ENCODE assay signal across 9 cellular contexts in genomic region chr1:42913426-42914091, GRCh38. TPM values are rescaled to one million over a fixed set of nuclear protein-coding genes. Genes with fewer than 3 reads are reported as not detected.
DNase-seq lines count a peak whose midpoint lies in the region; ATAC-seq, FAIRE-seq and TF ChIP-seq lines count a peak whose summit lies in the region.
"Had no signal": no experiment of that assay in that cellular context is flagged by ENCODE, and none has a peak within 500 bp of the region (broad histone marks: within the 10 kb centered on the region; RNA-seq: fewer than 3 reads in every experiment).

No MANE protein-coding gene starts in this region.

- DNase-seq in ELF-1 (ENCODE audit: low read depth, low spot score) (peak; percentile 84), Karpas-422 (peak; percentile 87), PC-9 (peak; percentile 61 to 62), astrocyte (ENCODE audit: low read depth) (peak; percentile 57), hepatic stellate cell (ENCODE audit: low spot score) (peak; percentile 57), sciatic nerve (ENCODE audit: low spot score) (no peak)

- H3K4me3 ChIP-seq in Karpas-422 (ENCODE audit: low read length): no peak overlapping the region
- no peak overlapping the region for H3K4me3 ChIP-seq in PC-9
- no peak overlapping the region for H3K4me3 ChIP-seq in astrocyte (ENCODE audit: insufficient read depth, low read depth, low read length)

- peaks cover 19% of the 10 kb centered on the region for H3K9me3 Mint-ChIP-seq in astrocyte (ENCODE audit: unreplicated experiment)

- H3K9me2 ChIP-seq in Karpas-422 (replicated peaks; ENCODE audit: insufficient read depth, low read length) (no peaks in the 10 kb centered on the region), PC-9 (ENCODE audit: insufficient read depth) (no peaks in the 10 kb centered on the region)

- H3K4me2 ChIP-seq in Karpas-422 (ENCODE audit: low read depth, low read length, poor library complexity, severe bottlenecking): no peak overlapping the region
- no peak overlapping the region for H3K4me2 ChIP-seq in PC-9
- H3K4me2 ChIP-seq in astrocyte (ENCODE audit: low read length): no peak overlapping the region

- FAIRE-seq in astrocyte (lab: Jason Lieb, UNC): no peak

- ATAC-seq in sciatic nerve (peak; percentile 72), GM21825 (IDR thresholded peaks at IDR 0.05; ENCODE audit: unreplicated experiment) (no peak), HG03378 (IDR thresholded peaks at IDR 0.05; ENCODE audit: unreplicated experiment) (no peak)

- no peak overlapping the region for H3K4me3 Mint-ChIP-seq in astrocyte (ENCODE audit: unreplicated experiment)
- H3K4me3 Mint-ChIP-seq: activated naive CD8-positive, alpha-beta T cell had no signal

- no peaks in the 10 kb centered on the region for H4K20me1 ChIP-seq in Karpas-422 (ENCODE audit: insufficient read depth, low read depth, low read length)
- H4K20me1 ChIP-seq in PC-9 (ENCODE audit: insufficient read depth): no peaks in the 10 kb centered on the region
- H4K20me1 ChIP-seq in astrocyte (ENCODE audit: insufficient read depth, low read length): no peaks in the 10 kb centered on the region

- peaks cover 2% of the 10 kb centered on the region for H3K36me3 Mint-ChIP-seq in astrocyte (ENCODE audit: low read depth, unreplicated experiment)
- H3K36me3 Mint-ChIP-seq: activated naive CD8-positive, alpha-beta T cell had no signal

- CTCF ChIA-PET in PC-9 (lab: Charles Lee): interaction anchor here (0.6 to 4.7 kb wide), 9 partner anchors 10 to 601 kb away, joined by 3 to 95 read pairs (median 4); partner anchors contain the start of gene ZNF691

- peak overlapping the region; percentile 53 for H3K27ac Mint-ChIP-seq in astrocyte (ENCODE audit: unreplicated experiment)
- H3K27ac Mint-ChIP-seq: activated naive CD8-positive, alpha-beta T cell had no signal

- H3K9ac ChIP-seq in Karpas-422 (ENCODE audit: low read length) (no peak overlapping the region), astrocyte (ENCODE audit: low read length) (no peak overlapping the region)

- TF ChIP-seq CTCF in PC-9 (conservative IDR thresholded peaks at IDR 0.05) (peak; percentile 92), astrocyte (IDR thresholded peaks at IDR 0.05; ENCODE audit: insufficient read depth, low read depth, low read length) (peak; percentile 78)

- H3K36me3 ChIP-seq in Karpas-422 (ENCODE audit: insufficient read depth, low read length): no peaks in the 10 kb centered on the region; the same call in 1 of the 2 replicates
- H3K36me3 ChIP-seq in PC-9 (ENCODE audit: low read depth): no peaks in the 10 kb centered on the region
- no peaks in the 10 kb centered on the region for H3K36me3 ChIP-seq in astrocyte (ENCODE audit: insufficient read depth, low read length)

- 0 out of 2 replicates have a peak, but pooled peaks cover 2% of the 10 kb centered on the region for H3F3A ChIP-seq in PC-9 (ENCODE audit: insufficient read depth, low read depth)

- POLR2A ChIA-PET in PC-9 (lab: Charles Lee; ENCODE audit: unreplicated experiment): interaction anchor here (0.5 kb wide), 1 partner anchor 472 kb away, joined by 4 read pairs; no protein-coding TSS in a partner anchor

- no peaks in the 10 kb centered on the region for H3K27me3 Mint-ChIP-seq in astrocyte (ENCODE audit: low read depth, unreplicated experiment)
- H3K27me3 Mint-ChIP-seq: activated naive CD8-positive, alpha-beta T cell had no signal

- H3K9me3 ChIP-seq in Karpas-422 (ENCODE audit: low read length) (peaks cover 11% of the 10 kb centered on the region), PC-9 (ENCODE audit: insufficient read depth, low read depth) (no peaks in the 10 kb centered on the region), astrocyte (ENCODE audit: insufficient read depth, low read depth, low read length) (peaks cover 5% of the 10 kb centered on the region)

- H3K4me1 ChIP-seq in Karpas-422 (ENCODE audit: low read length) (no peaks in the 10 kb centered on the region), PC-9 (replicated peaks; ENCODE audit: insufficient read depth) (no peaks in the 10 kb centered on the region), astrocyte (ENCODE audit: insufficient read depth, low read length) (no peaks in the 10 kb centered on the region)

- no peaks in the 10 kb centered on the region for H3K4me1 Mint-ChIP-seq in astrocyte (ENCODE audit: low read depth, unreplicated experiment)

- H3K27me3 ChIP-seq in Karpas-422 (ENCODE audit: low read length): no peaks in the 10 kb centered on the region
- no peaks in the 10 kb centered on the region for H3K27me3 ChIP-seq in PC-9 (ENCODE audit: insufficient read depth, low read depth)
- no peaks in the 10 kb centered on the region for H3K27me3 ChIP-seq in astrocyte (ENCODE audit: insufficient read depth, low read length)

- intact Hi-C loops in PC-9 (cut with micrococcal nuclease; ENCODE audit: unreplicated experiment) (loop anchor here (1.0 to 2.0 kb wide), 4 partner anchors 135 to 501 kb away; no protein-coding TSS in a partner anchor), sciatic nerve (cut with DNase I) (no loop called here)

- no peak overlapping the region for H3K27ac ChIP-seq in Karpas-422 (ENCODE audit: low read length)
- no peak overlapping the region for H3K27ac ChIP-seq in PC-9
- no peak overlapping the region for H3K27ac ChIP-seq in astrocyte (ENCODE audit: low read depth, low read length)

- H2AFZ ChIP-seq in Karpas-422 (ENCODE audit: low read length) (no peak overlapping the region), PC-9 (no peak overlapping the region), astrocyte (ENCODE audit: low read depth, low read length) (no peak overlapping the region)

- BruUV-seq in PC-9 (replicated peaks; lab: Mats Ljungman, UMichigan): no TSS peak

- no peaks in the 10 kb centered on the region for H3K79me2 ChIP-seq in Karpas-422 (ENCODE audit: low read length)
- H3K79me2 ChIP-seq in PC-9 (ENCODE audit: low read depth): no peaks in the 10 kb centered on the region
- no peaks in the 10 kb centered on the region for H3K79me2 ChIP-seq in astrocyte (ENCODE audit: insufficient read depth, low read length)

RNA-seq across cellular contexts. Expression of gene SLC2A1, which starts 45.1 kb away (rescaled TPM):
- 72.2 and 83.8 TPM in 2 replicates for total RNA-seq in Karpas-422 (2014; rRNA removed; shearing (Covaris generic); ENCODE audit: low replicate concordance)
- total RNA-seq in PC-9 (2021) (327 and 337 TPM in 2 replicates), astrocyte (506 and 521 TPM in 2 replicates), sciatic nerve (968 TPM)
